Comparison of ENCODE assay signal across 1 cellular context in the genomic region with DNA sequence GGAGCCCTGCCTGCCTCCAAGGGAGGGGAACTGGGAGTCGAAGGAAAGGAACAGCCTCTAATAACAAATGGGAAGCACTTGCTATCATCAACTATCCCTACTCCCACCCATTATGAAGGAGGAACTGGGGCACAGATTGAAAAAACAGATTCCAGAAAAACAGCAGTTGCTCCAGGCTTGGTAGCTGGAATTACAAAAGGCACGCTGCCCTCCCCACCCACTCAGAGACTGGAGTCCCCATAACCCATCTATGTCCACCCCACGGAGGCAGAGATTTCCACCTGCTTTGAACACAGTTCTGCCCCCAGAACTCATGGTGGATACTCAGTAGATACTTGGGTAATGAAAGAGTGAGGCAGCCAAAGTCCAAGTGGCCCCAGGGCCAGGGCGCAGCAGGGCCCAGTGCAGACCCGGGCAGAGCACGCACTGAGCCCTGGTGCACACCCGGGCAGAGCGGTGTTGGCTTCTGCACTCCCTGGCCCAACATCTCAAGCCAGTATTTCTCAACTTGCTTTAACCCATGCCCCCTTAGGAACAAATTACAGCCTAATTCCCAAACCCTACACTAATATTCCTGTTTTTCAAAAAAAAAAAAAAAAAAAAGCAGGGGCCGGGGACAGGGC.
TF ChIP-seq lines count a peak whose summit lies in the region.

No MANE protein-coding gene starts in this region.

TF ChIP-seq in HepG2, 621 proteins besides CTCF, POLR2A, EP300 and RAD21:
- TF ChIP-seq HNRNPL (IDR thresholded peaks at IDR 0.05; ENCODE audit: low read depth, low read length) (0 out of 2 replicates have a peak, but pooled peaks have one; percentile 14), ZNF207 (IDR thresholded peaks at IDR 0.05; ENCODE audit: borderline replicate concordance) (no peak), ZBTB7A (CRISPR knock-in tag; IDR thresholded peaks at IDR 0.05) (no peak), HMGA1 (CRISPR knock-in tag; conservative IDR thresholded peaks at IDR 0.05) (no peak)
TF ChIP-seq in HepG2: peak in this region for 1.
